8 cellular contexts compared by ENCODE assay signal in genomic region chr17:12020595-12021590, GRCh38. TPM values are rescaled to one million over a fixed set of nuclear protein-coding genes. Genes with fewer than 3 reads are reported as not detected.
DNase-seq lines count a peak whose midpoint lies in the region; ATAC-seq and TF ChIP-seq lines count a peak whose summit lies in the region.

Gene MAP2K4, plus strand, starts transcription at chr17:12020877. Its CDS starts 10 bp downstream, at chr17:12020887.

- no peak for TF ChIP-seq CTCF in OCI-LY7 (conservative IDR thresholded peaks at IDR 0.05; ENCODE audit: low read length)

- H3K4me1 ChIP-seq in OCI-LY7 (ENCODE audit: insufficient read depth, low read length, poor library complexity, severe bottlenecking) (peaks cover 17% of the 10 kb centered on the region), mucosa of stomach (ENCODE audit: control insufficient read depth, insufficient read depth, low read length) (peaks cover 4% of the 10 kb centered on the region)

- BruUV-seq in OCI-LY7 (replicated peaks; lab: Mats Ljungman, UMichigan): no TSS peak

- H3K4me2 ChIP-seq in OCI-LY7 (ENCODE audit: low read length): peak within 1 kb of the TSS; percentile 71

- H3K27me3 ChIP-seq in mucosa of stomach (ENCODE audit: control insufficient read depth, insufficient read depth, low read length): peaks cover 6% of the 10 kb centered on the region

- peaks cover 17% of the 10 kb centered on the region; the same call in 1 of the 2 replicates for H4K20me1 ChIP-seq in OCI-LY7 (ENCODE audit: insufficient read depth, low read length)

- H3K4me3 ChIP-seq in OCI-LY7 (ENCODE audit: low read depth, low read length, poor library complexity, severe bottlenecking): peak within 1 kb of the TSS; percentile 92
- H3K4me3 ChIP-seq in mucosa of stomach (ENCODE audit: low read length): no peak within 1 kb of the TSS

- POLR2A ChIA-PET in OCI-LY7 (lab: Charles Lee): interaction anchor here (0.9 to 4.1 kb wide), 6 partner anchors 11 to 27 kb away, joined by 3 to 39 read pairs (median 4); partner anchors contain the start of gene ZNF18

- H3K9ac ChIP-seq in mucosa of stomach (ENCODE audit: low read length): peak within 1 kb of the TSS; percentile 88

- H3K9me2 ChIP-seq in OCI-LY7 (ENCODE audit: insufficient read depth, low read length): no peaks in the 10 kb centered on the region

- intact Hi-C loops in OCI-LY7 (cut with micrococcal nuclease; ENCODE audit: unreplicated experiment): loop anchor here (2.0 kb wide), 1 partner anchor 24 kb away; the partner anchor contains the start of gene ZNF18

- CTCF ChIA-PET in OCI-LY7 (lab: Charles Lee; ENCODE audit: unreplicated experiment): no interaction called here

- TF ChIP-seq POLR2A in erythroblast (IDR thresholded peaks at IDR 0.05; ENCODE audit: low read length): peak; percentile 81

- in situ Hi-C loops in Caki2 (cut with HindIII; ENCODE audit: low pct_unique_long_range_greater_than_20kb, low sequenced_read_pairs): no loop called here

- H3K79me2 ChIP-seq in OCI-LY7 (ENCODE audit: insufficient read depth, low read depth, low read length): peaks cover 32% of the 10 kb centered on the region; the same call in 1 of the 2 replicates

- H3K36me3 ChIP-seq in OCI-LY7 (ENCODE audit: insufficient read depth, low read length) (no peaks in the 10 kb centered on the region), mucosa of stomach (ENCODE audit: control insufficient read depth, insufficient read depth, low read length) (no peaks in the 10 kb centered on the region)

- peak; percentile 69 for DNase-seq in Caki2 (ENCODE audit: low read depth)
- peak; percentile 79 for DNase-seq in HT1080 (ENCODE audit: low read depth)
- peak; percentile 90 for DNase-seq in OCI-LY7 (ENCODE audit: low spot score)
- DNase-seq in activated T-cell treated with anti-CD3 and anti-CD28 coated beads for 48 hours (ENCODE audit: low read depth): peak; percentile 92
- peak; percentile 92 to 96 for DNase-seq in erythroblast (lab: John Stamatoyannopoulos, UW)
- peak; percentile 98 for DNase-seq in stimulated activated CD8-positive, alpha-beta memory T cell treated with anti-CD3 and anti-CD28 coated beads, Interleukin-4, amount 100 ng/mL, for 48 hours

- peak within 1 kb of the TSS; percentile 51 for H3K27ac ChIP-seq in OCI-LY7 (ENCODE audit: low read depth, low read length, poor library complexity, severe bottlenecking)

- peak; percentile 94 for ATAC-seq in GM21360 (IDR thresholded peaks at IDR 0.05; ENCODE audit: unreplicated experiment)

- H3K9me3 ChIP-seq in OCI-LY7 (ENCODE audit: low read length): no peaks in the 10 kb centered on the region
- no peaks in the 10 kb centered on the region for H3K9me3 ChIP-seq in mucosa of stomach (ENCODE audit: control insufficient read depth, low read length)

- peak within 1 kb of the TSS; percentile 45 for H2AFZ ChIP-seq in OCI-LY7 (ENCODE audit: low read length)

RNA-seq across cellular contexts. Expression of gene MAP2K4, which starts in this region (rescaled TPM):
- 20.2 and 37.5 TPM in 2 replicates for total RNA-seq in Caki2 (2014; rRNA removed; shearing (Covaris generic); ENCODE audit: low replicate concordance)
- 18.7 and 22.9 TPM in 2 replicates for total RNA-seq in HT1080 (2014; rRNA removed; shearing (Covaris generic))
- polyA plus RNA-seq in HT1080 (2015; cell fraction: cytosol; rRNA removed): 19.7 and 26.6 TPM in 2 replicates
- polyA plus RNA-seq in HT1080 (2015; cell fraction: nucleus; rRNA removed): 14.5 and 14.8 TPM in 2 replicates
- 9.4 and 12.3 TPM in 2 replicates for total RNA-seq in OCI-LY7 (2014; rRNA removed; shearing (Covaris generic))
- total RNA-seq in OCI-LY7 (2022): 24.9 and 29.1 TPM in 2 replicates
